ENCODE assay signal across 24 cellular contexts in genomic region chr17:9943343-9943742, GRCh38. TPM values are rescaled to one million over a fixed set of nuclear protein-coding genes. Genes with fewer than 3 reads are reported as not detected.
"Had no signal": no experiment of that assay in that cellular context is flagged by ENCODE, and none has a peak within 500 bp of the region (broad histone marks: within the 10 kb centered on the region; RNA-seq: fewer than 3 reads in every experiment).

No MANE protein-coding gene starts in this region.

- H3K4me3 ChIP-seq: K562, SJSA1, SK-N-MC had no signal

- H3K27ac ChIP-seq: HL-60, KMS-11, SJSA1, SK-N-MC had no signal

- H3K27me3 ChIP-seq: SJSA1 had no signal

- H3K4me1 ChIP-seq: SJSA1 had no signal

- H3K4me2 ChIP-seq: KMS-11 had no signal

- H3K9ac ChIP-seq: KMS-11 had no signal

- H3K27ac Mint-ChIP-seq: IgD-negative memory B cell had no signal

- H3K9me3 Mint-ChIP-seq: IgD-negative memory B cell had no signal

- H3K9me3 ChIP-seq: SJSA1 had no signal

- H3K27me3 Mint-ChIP-seq: IgD-negative memory B cell had no signal

- ATAC-seq: K562 had no signal

- DNase-seq: Kasumi-1, MM.1S, NCI-H1092 treated with DMSO at 0.1 percent for 48 hours, NCI-H1436, NCI-H187, NCI-H2029, NCI-H2081 treated with DMSO at 0.1 percent for 48 hours, NCI-H2171, NCI-H226, NCI-H446, NCI-H510A, NCI-H524 treated with DMSO at 0.1 percent for 48 hours, NCI-H69, NCI-H774, Right ventricle myocardium superior, RPMI8226, SIG-M5 had no signal

- H3K36me3 ChIP-seq: SJSA1 had no signal

RNA-seq across cellular contexts. Expression of gene RCVRN, which starts 38.3 kb away (rescaled TPM):
- total RNA-seq: K562, M059J, Right ventricle myocardium superior had no signal
- polyA plus RNA-seq: IgD-negative memory B cell, K562 had no signal
